34 cellular contexts compared by ENCODE assay signal in genomic region chr6:27970444-27970843, GRCh38. TPM values are rescaled to one million over a fixed set of nuclear protein-coding genes. Genes with fewer than 3 reads are reported as not detected.
"Had no signal": no experiment of that assay in that cellular context is flagged by ENCODE, and none has a peak within 500 bp of the region (broad histone marks: within the 10 kb centered on the region; RNA-seq: fewer than 3 reads in every experiment).

No MANE protein-coding gene starts in this region.

- FAIRE-seq: urothelium cell line had no signal

- H3K36me3 ChIP-seq: stomach, suprapubic skin, thoracic aorta, thyroid gland, tibial artery, tibial nerve, transverse colon, upper lobe of left lung, upper lobe of right lung, uterus, vagina had no signal

- ATAC-seq: stimulated activated effector memory CD8-positive, alpha-beta T cell treated with anti-CD3 and anti-CD28 coated beads, Interleukin-12 subunit alpha, Interleukin-12 subunit beta, amount 100 ng/mL, for 72 hours; stimulated activated memory B cell treated with anti-CD40 and anti-IgM and Interleukin-4, amounts not matched to agents 10 μg/mL and 1 μg/mL and 100 μg/mL, for 72 hours; stimulated activated naive B cell treated with anti-CD40 and anti-IgM and Interleukin-4, amounts not matched to agents 10 μg/mL and 1 μg/mL and 100 μg/mL, for 72 hours; stimulated activated naive CD8-positive, alpha-beta T cell treated with anti-CD3 and anti-CD28 coated beads, Interleukin-15, amount 100 ng/mL, for 72 hours; stimulated activated naive CD8-positive, alpha-beta T cell treated with anti-CD3 and anti-CD28 coated beads, Interleukin-15, Interleukin-2, amounts not matched to agents 100 U/mL and 50 U/mL, for 24 hours; upper lobe of right lung had no signal

- H3K4me3 Mint-ChIP-seq: stimulated activated effector memory CD8-positive, alpha-beta T cell treated with anti-CD3 and anti-CD28 coated beads, Interleukin-12 subunit alpha, Interleukin-12 subunit beta, amount 100 ng/mL, for 72 hours; stimulated activated memory B cell treated with anti-CD40 and anti-IgM and Interleukin-4, amounts not matched to agents 10 μg/mL and 1 μg/mL and 100 μg/mL, for 72 hours; stimulated activated naive B cell treated with anti-CD40 and anti-IgM and Interleukin-4, amounts not matched to agents 10 μg/mL and 1 μg/mL and 100 μg/mL, for 72 hours; stimulated activated naive CD8-positive, alpha-beta T cell treated with anti-CD3 and anti-CD28 coated beads, Interleukin-15, amount 100 ng/mL, for 72 hours; stimulated activated naive CD8-positive, alpha-beta T cell treated with anti-CD3 and anti-CD28 coated beads, Interleukin-15, Interleukin-2, amounts not matched to agents 100 ng/mL and 50 ng/mL, for 24 hours; type B pancreatic cell had no signal

- H3K27ac Mint-ChIP-seq: stimulated activated effector memory CD8-positive, alpha-beta T cell treated with anti-CD3 and anti-CD28 coated beads, Interleukin-12 subunit alpha, Interleukin-12 subunit beta, amount 100 ng/mL, for 72 hours; stimulated activated memory B cell treated with anti-CD40 and anti-IgM and Interleukin-4, amounts not matched to agents 10 μg/mL and 1 μg/mL and 100 μg/mL, for 72 hours; stimulated activated naive B cell treated with anti-CD40 and anti-IgM and Interleukin-4, amounts not matched to agents 10 μg/mL and 1 μg/mL and 100 μg/mL, for 72 hours; stimulated activated naive CD8-positive, alpha-beta T cell treated with anti-CD3 and anti-CD28 coated beads, Interleukin-15, amount 100 ng/mL, for 72 hours; stimulated activated naive CD8-positive, alpha-beta T cell treated with anti-CD3 and anti-CD28 coated beads, Interleukin-15, Interleukin-2, amounts not matched to agents 100 ng/mL and 50 ng/mL, for 24 hours; type B pancreatic cell had no signal

- H3K27me3 ChIP-seq: suprapubic skin, testis, thyroid gland, tibial artery, tibial nerve, transverse colon, upper lobe of left lung, uterus, vagina had no signal

- H3K4me1 Mint-ChIP-seq: stimulated activated effector memory CD8-positive, alpha-beta T cell treated with anti-CD3 and anti-CD28 coated beads, Interleukin-12 subunit alpha, Interleukin-12 subunit beta, amount 100 ng/mL, for 72 hours; stimulated activated naive CD8-positive, alpha-beta T cell treated with anti-CD3 and anti-CD28 coated beads, Interleukin-15, amount 100 ng/mL, for 72 hours had no signal

- H3K9me3 Mint-ChIP-seq: stimulated activated effector memory CD8-positive, alpha-beta T cell treated with anti-CD3 and anti-CD28 coated beads, Interleukin-12 subunit alpha, Interleukin-12 subunit beta, amount 100 ng/mL, for 72 hours; stimulated activated naive CD8-positive, alpha-beta T cell treated with anti-CD3 and anti-CD28 coated beads, Interleukin-15, amount 100 ng/mL, for 72 hours; type B pancreatic cell had no signal

- H3K36me3 Mint-ChIP-seq: type B pancreatic cell had no signal

- H3K4me3 ChIP-seq: stomach, suprapubic skin, testis, thoracic aorta, thyroid gland, tibial artery, tibial nerve, transverse colon, upper lobe of left lung, upper lobe of right lung, uterus, vagina had no signal

- H3K27ac ChIP-seq: stomach, suprapubic skin, testis, thoracic aorta, thyroid gland, tibial artery, tibial nerve, transverse colon, upper lobe of left lung, upper lobe of right lung, uterus, vagina had no signal

- H3K4me1 ChIP-seq: stomach, suprapubic skin, testis, thyroid gland, tibial artery, tibial nerve, transverse colon, upper lobe of left lung, upper lobe of right lung, uterus, vagina had no signal

- H3K27me3 Mint-ChIP-seq: stimulated activated memory B cell treated with anti-CD40 and anti-IgM and Interleukin-4, amounts not matched to agents 10 μg/mL and 1 μg/mL and 100 μg/mL, for 72 hours had no signal

- H3K9me3 ChIP-seq: suprapubic skin, testis, thyroid gland, tibial artery, upper lobe of right lung, uterus, vagina had no signal

- DNase-seq: stimulated activated CD4-positive, alpha-beta T cell treated with anti-CD3 and anti-CD28 coated beads, Interleukin-2, amount 100 ng/mL, for 48 hours; stimulated activated CD4-positive, alpha-beta T cell treated with anti-CD3 and anti-CD28 coated beads, Interleukin-4, amount 100 ng/mL, for 1 hour; stimulated activated CD4-positive, alpha-beta T cell treated with anti-CD3 and anti-CD28 coated beads, Interleukin-4, amount 100 ng/mL, for 24 hours; stimulated activated CD4-positive, alpha-beta T cell treated with anti-CD3 and anti-CD28 coated beads, Interleukin-4, amount 100 ng/mL, for 4 hours; stimulated activated CD8-positive, alpha-beta memory T cell treated with anti-CD3 and anti-CD28 coated beads, Interleukin-4, amount 100 ng/mL, for 48 hours; stimulated activated naive B cell treated with anti-CD40 and anti-IgM and Interleukin-4, amounts not matched to agents 10 μg/mL and 1 μg/mL and 100 μg/mL, for 72 hours; stimulated activated naive CD4-positive, alpha-beta T cell; stimulated activated naive CD4-positive, alpha-beta T cell treated with Interleukin-2 at 50 U/mL for 16 hours; stimulated activated naive CD8-positive, alpha-beta T cell treated with anti-CD3 and anti-CD28 coated beads, Interleukin-15, amount 100 ng/mL, for 72 hours; stimulated activated naive CD8-positive, alpha-beta T cell treated with anti-CD3 and anti-CD28 coated beads, Interleukin-15, Interleukin-2, amounts not matched to agents 100 U/mL and 50 U/mL, for 24 hours; stomach; substantia nigra; testis; thyroid gland; tibial artery; transverse colon; trophoblast cell; upper lobe of left lung; upper lobe of right lung; uterus had no signal

RNA-seq across cellular contexts. Expression of gene OR2B6, which starts 13.4 kb away (rescaled TPM):
- total RNA-seq: stomach, subcutaneous adipose tissue, suprapubic skin, temporal lobe, thoracic aorta, thyroid gland, tibial nerve, transverse colon, upper lobe of left lung, upper lobe of right lung, ureter, urinary bladder, uterus, vagina had no signal
- polyA plus RNA-seq: stomach, urinary bladder had no signal

RNA-seq across cellular contexts. Expression of gene OR2B2, which starts 58.2 kb away (rescaled TPM):
- total RNA-seq: stomach, subcutaneous adipose tissue, suprapubic skin, temporal lobe, testis, thoracic aorta, thyroid gland, tibial nerve, transverse colon, upper lobe of left lung, upper lobe of right lung, ureter, urinary bladder, uterus, vagina had no signal
- polyA plus RNA-seq: stomach, thymus, urinary bladder had no signal
